In the genomic region with DNA sequence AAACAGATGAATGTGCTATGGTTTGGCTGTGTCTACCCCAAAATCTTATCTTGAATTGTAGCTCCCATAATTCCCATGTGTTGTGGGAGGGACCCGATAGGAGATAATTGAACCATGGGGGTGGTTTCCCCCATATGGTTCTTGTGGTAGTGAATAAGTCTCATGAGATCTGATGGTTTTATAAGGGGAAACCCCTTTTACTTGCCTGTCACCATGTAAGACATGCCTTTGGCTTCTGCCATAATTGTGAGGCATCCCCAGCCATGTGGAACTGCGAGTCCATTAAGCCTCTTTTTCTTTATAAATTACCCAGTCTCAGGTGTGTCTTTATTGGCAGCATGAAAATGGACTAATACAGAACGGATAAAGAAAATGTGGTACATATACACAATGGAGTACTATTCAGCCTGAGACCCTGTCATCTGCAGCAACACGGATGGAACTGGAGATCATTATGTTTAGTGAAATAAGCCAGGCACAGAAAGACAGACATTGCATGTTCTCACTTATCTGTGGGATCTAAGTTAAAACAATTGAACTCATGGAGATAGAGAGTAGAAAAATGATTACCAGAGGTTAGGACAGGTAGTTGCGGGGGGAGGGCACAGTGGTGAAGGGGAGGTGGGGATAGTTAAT, we compare ENCODE assay signal across 21 cellular contexts.
DNase-seq lines count a peak whose midpoint lies in the region; ATAC-seq, FAIRE-seq and TF ChIP-seq lines count a peak whose summit lies in the region.
"Had no signal": no experiment of that assay in that cellular context is flagged by ENCODE, and none has a peak within 500 bp of the region (broad histone marks: within the 10 kb centered on the region; RNA-seq: fewer than 3 reads in every experiment).

No MANE protein-coding gene starts in this region.

- in situ Hi-C loops in Caki2 (cut with HindIII; ENCODE audit: low pct_unique_long_range_greater_than_20kb, low sequenced_read_pairs) = no loop called here

- peak; percentile 59 for ATAC-seq in activated T-helper 17 cell treated with anti-CD3 and anti-CD28 coated beads, Interleukin-2, amount 50 U/mL, for 72 hours (replicated peaks)

- no peaks in the 10 kb centered on the region for H3K36me3 Mint-ChIP-seq in activated T-helper 17 cell treated with anti-CD3 and anti-CD28 coated beads, Interleukin-2, amount 50 U/mL, for 72 hours (ENCODE audit: low read depth)

- peaks cover 0 to 7% (median 0%) of the 10 kb centered on the region in 3 donors for H3K9me3 ChIP-seq in tibial artery
- peaks cover 0 to 9% (median 0%) of the 10 kb centered on the region in 4 donors for H3K9me3 ChIP-seq in tibial nerve
- H3K9me3 ChIP-seq: BE2C, Caco-2 had no signal

- intact Hi-C loops in tibial artery (cut with DNase I; ENCODE audit: low total_unique reads) = no loop called here

- peaks cover 4% of the 10 kb centered on the region for H3K9me3 Mint-ChIP-seq in activated T-helper 17 cell treated with anti-CD3 and anti-CD28 coated beads, Interleukin-2, amount 50 U/mL, for 72 hours
- H3K9me3 Mint-ChIP-seq: CD4-positive, alpha-beta T cell had no signal

- H3K4me1 ChIP-seq in tibial artery = no peaks in the 10 kb centered on the region
- no peaks in the 10 kb centered on the region for H3K4me1 ChIP-seq in tibial nerve
- H3K4me1 ChIP-seq: BE2C had no signal

- H3K27ac ChIP-seq in tibial artery (no peak overlapping the region), tibial nerve (no peak overlapping the region)
- H3K27ac ChIP-seq: C4-2B had no signal

- peaks cover 15% of the 10 kb centered on the region for H3K27me3 Mint-ChIP-seq in activated T-helper 17 cell treated with anti-CD3 and anti-CD28 coated beads, Interleukin-2, amount 50 U/mL, for 72 hours

- 66 to 71% methylated on average over 5 of the region's 5 CpGs for WGBS in tibial nerve, 2 donors

- TF ChIP-seq CTCF in tibial artery (IDR thresholded peaks at IDR 0.05) (no peak), tibial nerve (IDR thresholded peaks at IDR 0.05) (no peak)

- DNase-seq in Caki2 (ENCODE audit: low read depth) (peak; percentile 28), RCC 7860 (ENCODE audit: low spot score) (no peak), kidney tubule cell (ENCODE audit: low spot score) (peak; percentile 66), tibial artery (no peak), DMS 273 (lab: John Stamatoyannopoulos, UW; ENCODE audit: unreplicated experiment) (no peak), tibial nerve (ENCODE audit: low spot score in 2 of 2) (no peak)
- no peak for DNase-seq in stimulated activated CD4-positive, alpha-beta T cell treated with anti-CD3 and anti-CD28 coated beads, Interleukin-2, amount 100 ng/mL, for 48 hours
- DNase-seq: ACHN; BE2C; Caco-2; CD4-positive, alpha-beta T cell; DMS79 treated with DMSO at 0.1 percent for 48 hours; GF-D8; H9; IMR-90 had no signal

- H3K27ac Mint-ChIP-seq in activated T-helper 17 cell treated with anti-CD3 and anti-CD28 coated beads, Interleukin-2, amount 50 U/mL, for 72 hours = no peak overlapping the region
- H3K27ac Mint-ChIP-seq: CD4-positive, alpha-beta T cell; H9 had no signal

- H3K4me3 ChIP-seq in tibial artery = no peak overlapping the region
- no peak overlapping the region for H3K4me3 ChIP-seq in tibial nerve

- H3K27me3 ChIP-seq in tibial artery (peaks cover 0 to 2% of the 10 kb centered on the region in 2 donors), tibial nerve (no peaks in the 10 kb centered on the region)
- H3K27me3 ChIP-seq: BE2C had no signal

- H3K4me1 Mint-ChIP-seq in activated T-helper 17 cell treated with anti-CD3 and anti-CD28 coated beads, Interleukin-2, amount 50 U/mL, for 72 hours = no peaks in the 10 kb centered on the region
- H3K4me1 Mint-ChIP-seq: H9 had no signal

- TF ChIP-seq POLR2A in tibial nerve (IDR thresholded peaks at IDR 0.05) = no peak

- FAIRE-seq in RCC 7860 (lab: Jason Lieb, UNC) = peak; percentile 10
- FAIRE-seq: A204.1, GM19239, H1, HTR-8/SVneo had no signal

- H3K4me3 Mint-ChIP-seq in activated T-helper 17 cell treated with anti-CD3 and anti-CD28 coated beads, Interleukin-2, amount 50 U/mL, for 72 hours = no peak overlapping the region
- H3K4me3 Mint-ChIP-seq: CD4-positive, alpha-beta T cell; H9 had no signal

- TF ChIP-seq EP300 in tibial nerve (IDR thresholded peaks at IDR 0.05) = no peak

- no peaks in the 10 kb centered on the region for H3K36me3 ChIP-seq in tibial artery
- no peaks in the 10 kb centered on the region for H3K36me3 ChIP-seq in tibial nerve
- H3K36me3 ChIP-seq: BE2C had no signal

Comparison
In these comparisons a context has a peak if more than half of its experiments do, and no peak if none do; other contexts are left out.
1. DNase-seq: peak in Caki2 (single experiment) and kidney tubule cell (single experiment); none in RCC 7860 (single experiment), stimulated activated CD4-positive, alpha-beta T cell treated with anti-CD3 and anti-CD28 coated beads, Interleukin-2, amount 100 ng/mL, for 48 hours (0 of 2), tibial artery (0 of 2), DMS 273 (single experiment) and tibial nerve (0 of 2).